23 cellular contexts compared by ENCODE assay signal in genomic region chr18:11750581-11751304, GRCh38.
DNase-seq lines count a peak whose midpoint lies in the region; ATAC-seq and TF ChIP-seq lines count a peak whose summit lies in the region.
"Had no signal": no experiment of that assay in that cellular context is flagged by ENCODE, and none has a peak within 500 bp of the region (broad histone marks: within the 10 kb centered on the region; RNA-seq: fewer than 3 reads in every experiment).

No MANE protein-coding gene starts in this region.

- H3K36me3 ChIP-seq in psoas muscle (ENCODE audit: insufficient read depth in 1 of 2, low read depth in 1 of 2): no peaks in the 10 kb centered on the region
- H3K36me3 ChIP-seq in SJCRH30: no peaks in the 10 kb centered on the region
- H3K36me3 ChIP-seq: BE2C, sigmoid colon, upper lobe of left lung, WERI-Rb-1 had no signal

- H3K27me3 ChIP-seq in psoas muscle (ENCODE audit: insufficient read depth in 3 of 3, low read length in 2 of 3) (peaks cover 0 to 47% (median 14%) of the 10 kb centered on the region in 3 donors), SJCRH30 (no peaks in the 10 kb centered on the region)

- no peak overlapping the region for H3K27ac Mint-ChIP-seq in T-helper 1 cell treated with Interleukin-12 subunit alpha and Interleukin-12 subunit beta and Interleukin-4 antibody, amounts not matched to agents 30 μg/mL and 1 μg/mL, for 36 hours
- H3K27ac Mint-ChIP-seq in brain (peak overlapping the region in 2 of 5 experiments; percentile 56 to 83), immature natural killer cell (peak overlapping the region in 1 of 6 donors; percentile 81)
- H3K27ac Mint-ChIP-seq: activated CD4-positive, alpha-beta memory T cell treated with anti-CD3 and anti-CD28 coated beads for 36 hours; activated naive CD4-positive, alpha-beta T cell treated with anti-CD3 and anti-CD28 coated beads, Interleukin-2, amount 50 U/mL, for 72 hours; stimulated activated memory B cell treated with anti-CD40 and anti-IgM and Interleukin-4, amounts not matched to agents 10 μg/mL and 1 μg/mL and 100 μg/mL, for 72 hours; T-cell had no signal

- TF ChIP-seq CTCF in brain (conservative IDR thresholded peaks at IDR 0.05) (no peak), psoas muscle (IDR thresholded peaks at IDR 0.05) (no peak)

- intact Hi-C loops in psoas muscle (cut with DNase I): no loop called here

- peaks cover 3% of the 10 kb centered on the region for H3K36me3 Mint-ChIP-seq in T-helper 1 cell treated with Interleukin-12 subunit alpha and Interleukin-12 subunit beta and Interleukin-4 antibody, amounts not matched to agents 30 μg/mL and 1 μg/mL, for 36 hours (ENCODE audit: low read depth)
- H3K36me3 Mint-ChIP-seq in brain (peaks cover 23% of the 10 kb centered on the region), immature natural killer cell (no peaks in the 10 kb centered on the region)
- H3K36me3 Mint-ChIP-seq: activated CD4-positive, alpha-beta memory T cell treated with anti-CD3 and anti-CD28 coated beads for 36 hours; activated naive CD4-positive, alpha-beta T cell treated with anti-CD3 and anti-CD28 coated beads, Interleukin-2, amount 50 U/mL, for 72 hours; stimulated activated memory B cell treated with anti-CD40 and anti-IgM and Interleukin-4, amounts not matched to agents 10 μg/mL and 1 μg/mL and 100 μg/mL, for 72 hours; T-cell had no signal

- ATAC-seq in psoas muscle (peak in 1 of 4 donors; percentile 32), HG03378 (IDR thresholded peaks at IDR 0.05; ENCODE audit: unreplicated experiment) (no peak), GM19463 (IDR thresholded peaks at IDR 0.05; ENCODE audit: unreplicated experiment) (no peak)
- ATAC-seq: activated naive CD4-positive, alpha-beta T cell treated with anti-CD3 and anti-CD28 coated beads, Interleukin-2, amount 50 U/mL, for 72 hours; HepG2; stimulated activated memory B cell treated with anti-CD40 and anti-IgM and Interleukin-4, amounts not matched to agents 10 μg/mL and 1 μg/mL and 100 μg/mL, for 72 hours; T-cell had no signal

- no peaks in the 10 kb centered on the region for H3K4me1 ChIP-seq in psoas muscle
- H3K4me1 ChIP-seq in SJCRH30: no peaks in the 10 kb centered on the region
- H3K4me1 ChIP-seq: BE2C had no signal

- H3K9me3 Mint-ChIP-seq in T-helper 1 cell treated with Interleukin-12 subunit alpha and Interleukin-12 subunit beta and Interleukin-4 antibody, amounts not matched to agents 30 μg/mL and 1 μg/mL, for 36 hours: no peaks in the 10 kb centered on the region
- H3K9me3 Mint-ChIP-seq in brain (peaks cover 0 to 14% (median 3%) of the 10 kb centered on the region in 5 experiments), immature natural killer cell (no peaks in the 10 kb centered on the region)
- H3K9me3 Mint-ChIP-seq: activated CD4-positive, alpha-beta memory T cell treated with anti-CD3 and anti-CD28 coated beads for 36 hours; activated naive CD4-positive, alpha-beta T cell treated with anti-CD3 and anti-CD28 coated beads, Interleukin-2, amount 50 U/mL, for 72 hours; stimulated activated memory B cell treated with anti-CD40 and anti-IgM and Interleukin-4, amounts not matched to agents 10 μg/mL and 1 μg/mL and 100 μg/mL, for 72 hours; T-cell had no signal

- H3K27me3 Mint-ChIP-seq in T-helper 1 cell treated with Interleukin-12 subunit alpha and Interleukin-12 subunit beta and Interleukin-4 antibody, amounts not matched to agents 30 μg/mL and 1 μg/mL, for 36 hours (ENCODE audit: low read depth): peaks cover 71% of the 10 kb centered on the region
- H3K27me3 Mint-ChIP-seq in brain (peaks cover 36% of the 10 kb centered on the region), immature natural killer cell (ENCODE audit: low read depth in 3 of 3) (peaks cover 9 to 19% (median 9%) of the 10 kb centered on the region in 3 donors)

- peak overlapping the region; percentile 42 for H3K4me3 Mint-ChIP-seq in T-helper 1 cell treated with Interleukin-12 subunit alpha and Interleukin-12 subunit beta and Interleukin-4 antibody, amounts not matched to agents 30 μg/mL and 1 μg/mL, for 36 hours
- peak overlapping the region; percentile 73 to 78 (median 78) for H3K4me3 Mint-ChIP-seq in brain
- H3K4me3 Mint-ChIP-seq in immature natural killer cell: peak overlapping the region; percentile 58 to 79 (median 66)
- H3K4me3 Mint-ChIP-seq: activated CD4-positive, alpha-beta memory T cell treated with anti-CD3 and anti-CD28 coated beads for 36 hours; stimulated activated memory B cell treated with anti-CD40 and anti-IgM and Interleukin-4, amounts not matched to agents 10 μg/mL and 1 μg/mL and 100 μg/mL, for 72 hours had no signal

- 77 to 81% (median 78%) methylated on average over 32 of the region's 32 CpGs for WGBS in psoas muscle, 3 donors

- H3K9me3 ChIP-seq in psoas muscle: no peaks in the 10 kb centered on the region
- H3K9me3 ChIP-seq in SJCRH30 (replicated peaks): no peaks in the 10 kb centered on the region
- H3K9me3 ChIP-seq: BE2C, sigmoid colon, upper lobe of left lung had no signal

- no peak overlapping the region for H3K27ac ChIP-seq in psoas muscle
- H3K27ac ChIP-seq in SJCRH30: no peak overlapping the region
- H3K27ac ChIP-seq: 22Rv1, parathyroid adenoma, sigmoid colon, upper lobe of left lung, WERI-Rb-1 had no signal

- H3K4me1 Mint-ChIP-seq in T-helper 1 cell treated with Interleukin-12 subunit alpha and Interleukin-12 subunit beta and Interleukin-4 antibody, amounts not matched to agents 30 μg/mL and 1 μg/mL, for 36 hours (ENCODE audit: low read depth): peaks cover 10% of the 10 kb centered on the region
- H3K4me1 Mint-ChIP-seq in brain: peaks cover 31% of the 10 kb centered on the region
- peaks cover 5 to 6% of the 10 kb centered on the region in 2 donors for H3K4me1 Mint-ChIP-seq in immature natural killer cell

- DNase-seq in T-helper 1 cell: no peak
- DNase-seq in immature natural killer cell: no peak
- DNase-seq in psoas muscle: no peak
- DNase-seq in SJCRH30: no peak
- DNase-seq: activated CD4-positive, alpha-beta memory T cell treated with anti-CD3 and anti-CD28 coated beads for 36 hours; activated T-cell treated with anti-CD3 and anti-CD28 coated beads for 4 hours; BE2C; left ventricle myocardium superior; NCI-H2171; Right ventricle myocardium superior; sigmoid colon; T-cell; WERI-Rb-1 had no signal

- H3K4me3 ChIP-seq in psoas muscle (peak overlapping the region; percentile 37), SJCRH30 (no peak overlapping the region)
